ENCODE assay signal across 14 cellular contexts in the genomic region with DNA sequence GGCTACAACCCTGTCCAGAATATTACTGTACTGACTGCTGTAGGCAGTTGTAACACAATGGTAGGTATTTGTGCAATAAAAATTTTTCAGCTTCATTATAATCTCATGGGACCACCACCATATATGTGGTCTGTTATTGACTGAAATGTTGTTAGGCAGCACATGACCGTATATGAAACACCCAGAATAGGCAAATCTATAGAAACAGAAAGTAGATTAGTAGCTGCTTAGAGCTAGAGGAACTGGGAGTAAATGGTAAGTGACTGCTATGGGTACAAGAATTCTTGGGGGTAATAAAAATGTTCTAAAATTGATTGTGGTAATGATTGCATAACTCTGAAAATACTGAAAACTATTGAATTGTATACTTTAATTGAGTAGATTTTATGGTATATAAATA.
A peak's percentile ranks its signal among the peaks of the same experiment; 100 is the strongest.
DNase-seq lines count a peak whose midpoint lies in the region; ATAC-seq and TF ChIP-seq lines count a peak whose summit lies in the region.
"Had no signal": no experiment of that assay in that cellular context is flagged by ENCODE, and none has a peak within 500 bp of the region (broad histone marks: within the 10 kb centered on the region; RNA-seq: fewer than 3 reads in every experiment).

No MANE protein-coding gene starts in this region.

- no peaks in the 10 kb centered on the region for H4K20me1 ChIP-seq in OCI-LY3 (ENCODE audit: insufficient read depth, low read length)

- TF ChIP-seq CTCF in OCI-LY3 (IDR thresholded peaks at IDR 0.05; ENCODE audit: low read depth, low read length) (no peak), WERI-Rb-1 (IDR thresholded peaks at IDR 0.05; ENCODE audit: low read depth, low read length) (no peak)

- no peak overlapping the region for H2AFZ ChIP-seq in OCI-LY3 (ENCODE audit: low read depth, low read length)
- H2AFZ ChIP-seq: neural progenitor cell had no signal

- peak overlapping the region; percentile 58 for H3K27ac ChIP-seq in OCI-LY3 (ENCODE audit: low read length)
- no peak overlapping the region for H3K27ac ChIP-seq in WERI-Rb-1
- H3K27ac ChIP-seq: neural progenitor cell, right lobe of liver had no signal

- no peak overlapping the region for H3K9ac ChIP-seq in OCI-LY3 (ENCODE audit: low read length)
- H3K9ac ChIP-seq: neural progenitor cell had no signal

- ATAC-seq in GM18867 (IDR thresholded peaks at IDR 0.05; ENCODE audit: unreplicated experiment) (peak; percentile 95), GM21576 (IDR thresholded peaks at IDR 0.05; ENCODE audit: unreplicated experiment) (peak; percentile 80), HG03135 (IDR thresholded peaks at IDR 0.05; ENCODE audit: unreplicated experiment) (peak; percentile 88)

- H3K4me2 ChIP-seq in OCI-LY3 (ENCODE audit: low read length) = peak overlapping the region; percentile 53
- H3K4me2 ChIP-seq: neural progenitor cell had no signal

- H3K27me3 ChIP-seq in OCI-LY3 (ENCODE audit: low read depth, low read length) (no peaks in the 10 kb centered on the region), WERI-Rb-1 (ENCODE audit: insufficient read depth, low read depth, severe bottlenecking) (no peaks in the 10 kb centered on the region)
- H3K27me3 ChIP-seq: neural progenitor cell, right lobe of liver had no signal

- H3K36me3 ChIP-seq in OCI-LY3 (replicated peaks; ENCODE audit: low read depth, low read length) (peaks cover 3% of the 10 kb centered on the region), WERI-Rb-1 (no peaks in the 10 kb centered on the region)
- H3K36me3 ChIP-seq: neural progenitor cell, right lobe of liver had no signal

- DNase-seq in WERI-Rb-1 (no peak), putamen (ENCODE audit: low spot score) (no peak), C1 segment of cervical spinal cord (lab: John Stamatoyannopoulos, UW) (no peak)
- no peak for DNase-seq in stimulated activated CD4-positive, alpha-beta T cell treated with anti-CD3 and anti-CD28 coated beads, Interleukin-15, amount 100 ng/mL, for 24 hours
- DNase-seq: effector CD4-positive, alpha-beta T cell; KBM-7; NCI-H146; NCI-H524 treated with DMSO at 0.1 percent for 48 hours; right lobe of liver had no signal

- peaks cover 61% of the 10 kb centered on the region for H3K4me1 ChIP-seq in OCI-LY3 (ENCODE audit: low read length)
- H3K4me1 ChIP-seq: right lobe of liver had no signal

- H3K79me2 ChIP-seq in OCI-LY3 (ENCODE audit: low read length) = no peaks in the 10 kb centered on the region

- H3K9me3 ChIP-seq in OCI-LY3 (ENCODE audit: insufficient read depth, low read length) = no peaks in the 10 kb centered on the region
- no peaks in the 10 kb centered on the region for H3K9me3 ChIP-seq in WERI-Rb-1 (ENCODE audit: severe bottlenecking)
- H3K9me3 ChIP-seq: right lobe of liver had no signal

- H3K4me3 ChIP-seq in OCI-LY3 (ENCODE audit: low read length) = peak overlapping the region; percentile 19; the same call in 1 of the 2 replicates
- no peak overlapping the region for H3K4me3 ChIP-seq in WERI-Rb-1 (ENCODE audit: low read depth, low read length)
- H3K4me3 ChIP-seq: neural progenitor cell, right lobe of liver had no signal
